Comparison of ENCODE assay signal across 11 cellular contexts in genomic region chr1:46934852-46935251, GRCh38. TPM values are rescaled to one million over a fixed set of nuclear protein-coding genes. Genes with fewer than 3 reads are reported as not detected.
DNase-seq lines count a peak whose midpoint lies in the region; ATAC-seq, FAIRE-seq and TF ChIP-seq lines count a peak whose summit lies in the region.
"Not testable (repeated sequence)": the region's sequence is repeated elsewhere in the genome, so short reads cannot be mapped to it uniquely, and the experiment has no call there.
"Had no signal": no experiment of that assay in that cellular context is flagged by ENCODE, and none has a peak within 500 bp of the region (broad histone marks: within the 10 kb centered on the region; RNA-seq: fewer than 3 reads in every experiment).

No MANE protein-coding gene starts in this region.

- not testable (repeated sequence) for H3K4me3 ChIP-seq in GM12865 (ENCODE audit: low read depth, low read length); bronchial epithelial cell (ENCODE audit: low read depth, low read length); gastroesophageal sphincter; psoas muscle

- not testable (repeated sequence) for H3K27ac ChIP-seq in gastroesophageal sphincter, psoas muscle

- ATAC-seq in gastroesophageal sphincter (peak; percentile 16), left lobe of liver (peak; percentile 58), psoas muscle (peak in 1 of 4 donors; percentile 62)

- H3K27me3 ChIP-seq in bronchial epithelial cell (ENCODE audit: control insufficient read depth, insufficient read depth, low read length); gastroesophageal sphincter; psoas muscle (ENCODE audit: insufficient read depth in 3 of 3, low read length in 2 of 3): not testable (repeated sequence)

- H3K36me3 ChIP-seq in bronchial epithelial cell (ENCODE audit: control insufficient read depth, insufficient read depth, low read length); gastroesophageal sphincter; psoas muscle (ENCODE audit: insufficient read depth in 1 of 2, low read depth in 1 of 2): not testable (repeated sequence)

- not testable (repeated sequence) for TF ChIP-seq POLR2A in gastroesophageal sphincter (IDR thresholded peaks at IDR 0.05)

- TF ChIP-seq CTCF in GM12865 (IDR thresholded peaks at IDR 0.05; ENCODE audit: insufficient read depth, low read depth, low read length, missing control alignments): peak; percentile 26
- TF ChIP-seq CTCF in LNCAP (IDR thresholded peaks at IDR 0.05): peak; percentile 74
- peak; percentile 75 for TF ChIP-seq CTCF in bronchial epithelial cell (IDR thresholded peaks at IDR 0.05; ENCODE audit: insufficient read depth, low read length, severe bottlenecking)
- TF ChIP-seq CTCF in gastroesophageal sphincter (IDR thresholded peaks at IDR 0.05): peak in 1 of 4 experiments; percentile 33
- TF ChIP-seq CTCF in psoas muscle (IDR thresholded peaks at IDR 0.05): peak; percentile 34

- 34% methylated on average over 3 of the region's 8 CpGs; no CpG with 5 or more reads in 1 of the 2 donors for WGBS in gastroesophageal sphincter (ENCODE audit: low coverage in 1 of 2), 2 donors
- WGBS in psoas muscle, 3 donors: 20 to 33% (median 27%) methylated on average over 7 to 8 of the region's 8 CpGs

- in situ Hi-C loops in ACHN (cut with HindIII; ENCODE audit: low pct_ligation_motif_present, low pct_unique_long_range_greater_than_20kb, low sequenced_read_pairs); SK-MEL-5 (cut with HindIII; ENCODE audit: low pct_unique_long_range_greater_than_20kb, low sequenced_read_pairs): not testable (repeated sequence)

- not testable (repeated sequence) for TF ChIP-seq EP300 in gastroesophageal sphincter (IDR thresholded peaks at IDR 0.05)

- not testable (repeated sequence) for H3K4me1 ChIP-seq in gastroesophageal sphincter, psoas muscle

- FAIRE-seq in bronchial epithelial cell (lab: Jason Lieb, UNC): peak; percentile 95

- intact Hi-C loops in psoas muscle (cut with DNase I): not testable (repeated sequence)

- DNase-seq in ACHN (peak; percentile 9), SK-MEL-5 (ENCODE audit: low read depth, low spot score) (peak; percentile 34), bronchial epithelial cell (ENCODE audit: low read depth) (peak; percentile 8)
- DNase-seq in GM12865 (ENCODE audit: low read depth); left lobe of liver (ENCODE audit: low spot score); psoas muscle: not testable (repeated sequence)

- not testable (repeated sequence) for H3K9me3 ChIP-seq in gastroesophageal sphincter, psoas muscle

RNA-seq across cellular contexts. Expression of gene CYP4A11, which starts 6.4 kb away (rescaled TPM):
- not detected in 2 replicates for total RNA-seq in SK-MEL-5 (2014; rRNA removed; shearing (Covaris generic))
- not detected in 2 replicates for polyA plus RNA-seq in SK-MEL-5 (2015; cell fraction: cytosol; rRNA removed)
- polyA plus RNA-seq in SK-MEL-5 (2015; cell fraction: nucleus; rRNA removed): not detected in 2 replicates
- total RNA-seq in bronchial epithelial cell: not detected in 2 replicates
- not detected for total RNA-seq in gastroesophageal sphincter
- 501 TPM for total RNA-seq in left lobe of liver
- not detected for total RNA-seq in psoas muscle
- polyA plus RNA-seq in psoas muscle: under 1 TPM in 1 of 3 donors, not detected in 2; 0.01 TPM
- total RNA-seq: occipital lobe, SJSA1, ureter had no signal

Comparison
In these comparisons a context has a peak if more than half of its experiments do, and no peak if none do; other contexts are left out.
1. RNA of gene CYP4A11, which starts 6.4 kb away (total RNA-seq): 501 TPM in left lobe of liver (single experiment); not detected in SK-MEL-5, not detected in bronchial epithelial cell, not detected in gastroesophageal sphincter and not detected in psoas muscle; every median in the first group is over 100 times any median in the second.